Comparison of ENCODE assay signal across 8 cellular contexts in the genomic region with DNA sequence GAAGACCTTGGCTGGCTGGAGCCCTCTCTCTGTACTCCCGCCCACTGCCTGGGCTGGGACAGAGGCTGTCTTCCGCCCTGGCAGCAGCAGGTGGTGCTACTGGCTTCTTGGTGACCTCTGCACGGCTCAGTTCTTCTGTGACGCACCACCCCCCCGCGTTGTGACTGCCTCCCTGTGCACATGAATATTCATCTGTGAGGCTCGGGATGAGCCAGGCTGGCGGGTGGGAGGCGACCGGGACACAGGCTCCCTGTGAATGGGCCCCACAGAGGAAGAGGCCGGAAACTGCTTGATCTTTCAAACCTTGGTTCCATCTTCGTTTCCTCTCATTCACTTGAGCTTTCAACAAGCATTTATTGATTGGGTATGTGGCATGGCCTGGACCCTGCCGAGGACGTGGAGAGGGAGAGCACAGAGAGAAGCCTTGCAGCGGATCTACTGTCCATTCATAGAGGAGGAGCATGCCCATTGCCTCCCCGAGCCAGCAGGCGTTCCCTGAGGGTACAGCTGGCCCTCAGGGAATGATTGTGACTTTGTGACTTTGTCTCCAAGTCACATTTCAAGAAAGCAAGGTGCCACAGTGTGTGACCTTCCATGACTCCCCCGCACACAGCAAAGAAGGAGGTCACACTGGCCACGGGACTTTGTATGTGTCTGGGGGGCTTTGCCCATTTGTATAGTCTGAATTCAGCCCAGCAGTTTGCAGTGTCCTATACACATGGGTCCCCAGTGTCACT. TPM values are rescaled to one million over a fixed set of nuclear protein-coding genes. Genes with fewer than 3 reads are reported as not detected.
DNase-seq lines count a peak whose midpoint lies in the region; ATAC-seq lines count a peak whose summit lies in the region.

No MANE protein-coding gene starts in this region.

- DNase-seq in NCI-H2029 (lab: John Stamatoyannopoulos, UW) (peak; percentile 3), NCI-H2029 treated with DMSO at 0.1 percent for 48 hours (lab: John Stamatoyannopoulos, UW) (no peak), NCI-H82 (lab: John Stamatoyannopoulos, UW) (peak; percentile 98), midbrain (lab: John Stamatoyannopoulos, UW) (peak; percentile 91)
- no peak for DNase-seq in CD4-positive, alpha-beta memory T cell
- DNase-seq in activated naive CD4-positive, alpha-beta T cell treated with anti-CD3 and anti-CD28 coated beads, Interleukin-2, amount 50 U/mL, for 16 hours, result no peak

- ATAC-seq in esophagus mucosa, result peak; percentile 55
- ATAC-seq in GM19397 (IDR thresholded peaks at IDR 0.05; ENCODE audit: unreplicated experiment), result no peak

- no peak overlapping the region for H3K4me3 Mint-ChIP-seq in CD4-positive, alpha-beta memory T cell

- CTCF ChIA-PET in CD4-positive, alpha-beta memory T cell (lab: Charles Lee; ENCODE audit: partially characterized antibody), result no interaction called here

- H3K36me3 ChIP-seq in CD4-positive, alpha-beta memory T cell (ENCODE audit: insufficient read depth, low read length), result no peaks in the 10 kb centered on the region

- no peaks in the 10 kb centered on the region for H3K9me3 Mint-ChIP-seq in CD4-positive, alpha-beta memory T cell

- H3K27ac ChIP-seq in CD4-positive, alpha-beta memory T cell (ENCODE audit: low read depth, low read length), result no peak overlapping the region

- POLR2A ChIA-PET in CD4-positive, alpha-beta memory T cell (lab: Charles Lee; ENCODE audit: partially characterized antibody), result no interaction called here

- no peak overlapping the region for H3K27ac Mint-ChIP-seq in CD4-positive, alpha-beta memory T cell

- H3K4me3 ChIP-seq in CD4-positive, alpha-beta memory T cell (ENCODE audit: low read length in 2 of 2), result no peak overlapping the region

- H3K4me1 Mint-ChIP-seq in CD4-positive, alpha-beta memory T cell, result no peaks in the 10 kb centered on the region

- peaks cover 5 to 7% of the 10 kb centered on the region in 2 donors for H3K27me3 Mint-ChIP-seq in CD4-positive, alpha-beta memory T cell

- intact Hi-C loops in CD4-positive, alpha-beta memory T cell (cut with micrococcal nuclease), result no loop called here

- H3K27me3 ChIP-seq in CD4-positive, alpha-beta memory T cell (ENCODE audit: insufficient read depth, low read length), result no peaks in the 10 kb centered on the region

- H3K4me1 ChIP-seq in CD4-positive, alpha-beta memory T cell (ENCODE audit: insufficient read depth, low read length), result no peaks in the 10 kb centered on the region

- peaks cover 0 to 4% of the 10 kb centered on the region in 2 donors for H3K36me3 Mint-ChIP-seq in CD4-positive, alpha-beta memory T cell

- no peaks in the 10 kb centered on the region for H3K9me3 ChIP-seq in CD4-positive, alpha-beta memory T cell (ENCODE audit: control insufficient read depth in 1 of 2, low read length in 2 of 2)

RNA-seq across cellular contexts. Expression of gene B9D1, which starts 45.0 kb away (rescaled TPM):
- total RNA-seq in esophagus mucosa, result 12.7 TPM
- 1 to 10 TPM; 2.5 to 2.8 TPM for total RNA-seq in CD4-positive, alpha-beta memory T cell
- polyA plus RNA-seq in CD4-positive, alpha-beta memory T cell, result under 1 TPM in 1 of 2 donors, not detected in 1; 0.29 TPM

Comparison
In these comparisons a context has a peak if more than half of its experiments do, and no peak if none do; other contexts are left out.
1. DNase-seq: peak in NCI-H2029 (single experiment), NCI-H82 (single experiment) and midbrain (single experiment); none in NCI-H2029 treated with DMSO at 0.1 percent for 48 hours (single experiment), CD4-positive, alpha-beta memory T cell (0 of 5) and activated naive CD4-positive, alpha-beta T cell treated with anti-CD3 and anti-CD28 coated beads, Interleukin-2, amount 50 U/mL, for 16 hours (single experiment).